Comparison of ENCODE assay signal across 8 cellular contexts in genomic region chr20:63102720-63103375, GRCh38.
DNase-seq lines count a peak whose midpoint lies in the region; ATAC-seq and TF ChIP-seq lines count a peak whose summit lies in the region.

No MANE protein-coding gene starts in this region.

- H3K9me3 ChIP-seq in mammary epithelial cell (replicated peaks; ENCODE audit: insufficient read depth, low read length) (no peaks in the 10 kb centered on the region), HAP-1 (no peaks in the 10 kb centered on the region)

- DNase-seq in GM19238 (ENCODE audit: insufficient read length, low spot score) (peak; percentile 71), T-helper 22 cell (ENCODE audit: low read depth) (peak; percentile 31), mammary epithelial cell (no peak), lower leg skin (ENCODE audit: low spot score in 2 of 2) (peak in 1 of 2 donors; percentile 88), HAP-1 (ENCODE audit: low spot score in 2 of 2) (no peak), SKM-1 treated with dmso at 0.1 percent for 144 hours (lab: John Stamatoyannopoulos, UW; ENCODE audit: unreplicated experiment) (no peak)
- DNase-seq in stimulated activated CD4-positive, alpha-beta T cell treated with anti-CD3 and anti-CD28 coated beads, Interleukin-4, amount 100 ng/mL, for 4 hours: peak; percentile 62 to 78

- H3K4me1 ChIP-seq in mammary epithelial cell (ENCODE audit: insufficient read depth, low read length): peaks cover 14% of the 10 kb centered on the region
- H3K4me1 ChIP-seq in HAP-1: no peaks in the 10 kb centered on the region

- H3K27ac ChIP-seq in mammary epithelial cell (ENCODE audit: insufficient read depth, low read depth, low read length): no peak overlapping the region

- no TSS peak for BruUV-seq in mammary epithelial cell (replicated peaks; lab: Mats Ljungman, UMichigan)

- H3K4me2 ChIP-seq in mammary epithelial cell (ENCODE audit: insufficient read depth, low read depth, low read length): peak overlapping the region; percentile 99

- in situ Hi-C loops in mammary epithelial cell (cut with MboI; ENCODE audit: low sequenced_read_pairs in 2 of 2): no loop called here
- in situ Hi-C loops in HAP-1 (cut with MboI; ENCODE audit: low sequenced_read_pairs): no loop called here

- H2AFZ ChIP-seq in mammary epithelial cell (ENCODE audit: low read depth, low read length): peak overlapping the region; percentile 94

- H3K36me3 ChIP-seq in mammary epithelial cell (ENCODE audit: insufficient read depth, low read length) (no peaks in the 10 kb centered on the region), HAP-1 (replicated peaks) (no peaks in the 10 kb centered on the region)

- no peak for TF ChIP-seq POLR2A in lower leg skin (IDR thresholded peaks at IDR 0.05)

- no peak for ATAC-seq in HG03520 (IDR thresholded peaks at IDR 0.05; ENCODE audit: unreplicated experiment)

- WGBS in mammary epithelial cell (ENCODE audit: low coverage, missing lambda C conversion rate): 19% methylated on average over 15 of the region's 56 CpGs
- 11 to 17% methylated on average over 13 to 15 of the region's 56 CpGs for WGBS in lower leg skin, 2 donors

- CTCF ChIA-PET in mammary epithelial cell (lab: Charles Lee; ENCODE audit: low non-redundant PET): no interaction called here

- intact Hi-C loops in mammary epithelial cell (cut with micrococcal nuclease) (no loop called here), lower leg skin (cut with DNase I; ENCODE audit: low total_unique reads) (no loop called here)

- H3K4me3 ChIP-seq in mammary epithelial cell (replicated peaks in 1 of 3; ENCODE audit: insufficient read depth in 1 of 3, low read depth in 2 of 3, low read length in 3 of 3) (peak overlapping the region in 2 of 3 experiments; percentile 58 to 61), lower leg skin (ENCODE audit: low read depth, poor library complexity, severe bottlenecking) (peak overlapping the region; percentile 41), HAP-1 (no peak overlapping the region)

- no peak for TF ChIP-seq CTCF in mammary epithelial cell (conservative IDR thresholded peaks at IDR 0.05 in 1 of 2, IDR thresholded peaks at IDR 0.05 in 1 of 2; ENCODE audit: extremely low read depth in 1 of 2, insufficient read depth in 1 of 2, low read depth in 1 of 2, low read length in 2 of 2)
- TF ChIP-seq CTCF in lower leg skin (IDR thresholded peaks at IDR 0.05): no peak

- H3K9ac ChIP-seq in mammary epithelial cell (ENCODE audit: insufficient read depth, low read length): no peak overlapping the region

- no peaks in the 10 kb centered on the region for H4K20me1 ChIP-seq in mammary epithelial cell (ENCODE audit: insufficient read depth, low read length)

- H3K79me2 ChIP-seq in mammary epithelial cell (ENCODE audit: insufficient read depth, low read length): no peaks in the 10 kb centered on the region

- H3K27me3 ChIP-seq in mammary epithelial cell (ENCODE audit: insufficient read depth, low read length): peaks cover 2% of the 10 kb centered on the region
- H3K27me3 ChIP-seq in HAP-1 (ENCODE audit: low read depth): peaks cover 11% of the 10 kb centered on the region

- dilution Hi-C loops in mammary epithelial cell (cut with HindIII; ENCODE audit: low sequenced_read_pairs): no loop called here

Comparison
In these comparisons a context has a peak if more than half of its experiments do, and no peak if none do; other contexts are left out.
1. DNase-seq: peak in GM19238 (single experiment), T-helper 22 cell (single experiment) and stimulated activated CD4-positive, alpha-beta T cell treated with anti-CD3 and anti-CD28 coated beads, Interleukin-4, amount 100 ng/mL, for 4 hours (2 of 2); none in mammary epithelial cell (single experiment), HAP-1 (0 of 2) and SKM-1 treated with dmso at 0.1 percent for 144 hours (single experiment).